ENCODE assay signal across 17 cellular contexts in genomic region chr12:64124511-64125197, GRCh38.
"Had no signal": no experiment of that assay in that cellular context is flagged by ENCODE, and none has a peak within 500 bp of the region (broad histone marks: within the 10 kb centered on the region; RNA-seq: fewer than 3 reads in every experiment).

No MANE protein-coding gene starts in this region.

- H3K27me3 ChIP-seq: testis had no signal

- H3K27ac ChIP-seq: parathyroid adenoma, testis had no signal

- FAIRE-seq: bronchial epithelial cell, colon, endothelial cell of umbilical vein had no signal

- H3K4me1 ChIP-seq: testis had no signal

- H3K4me3 ChIP-seq: lung, testis had no signal

- H2AFZ ChIP-seq: parathyroid adenoma had no signal

- H3K9ac ChIP-seq: parathyroid adenoma had no signal

- H3K9me3 ChIP-seq: testis had no signal

- H3K79me2 ChIP-seq: parathyroid adenoma had no signal

- DNase-seq: activated B cell treated with CpG ODN at 0.5 μM for 24 hours; activated CD4-positive, alpha-beta T cell treated with anti-CD3 and anti-CD28 coated beads, Interleukin-2, amount 10 ng/mL, durations not matched to agents 7 days and 5 days; activated CD8-positive, alpha-beta memory T cell treated with anti-CD3 and anti-CD28 coated beads for 24 hours; activated naive CD4-positive, alpha-beta T cell treated with anti-CD3 and anti-CD28 coated beads for 36 hours; amygdala; hippocampal formation; left cardiac atrium; naive thymus-derived CD4-positive, alpha-beta T cell; stimulated activated CD4-positive, alpha-beta T cell treated with anti-CD3 and anti-CD28 coated beads, Interleukin-15, amount 100 ng/mL, for 24 hours; stimulated activated CD4-positive, alpha-beta T cell treated with anti-CD3 and anti-CD28 coated beads, Interleukin-4, amount 100 ng/mL, for 24 hours; stimulated activated naive CD8-positive, alpha-beta T cell treated with anti-CD3 and anti-CD28 coated beads, Interleukin-15, amount 100 ng/mL, for 72 hours; testis had no signal
